8 cellular contexts compared by ENCODE assay signal in the genomic region with DNA sequence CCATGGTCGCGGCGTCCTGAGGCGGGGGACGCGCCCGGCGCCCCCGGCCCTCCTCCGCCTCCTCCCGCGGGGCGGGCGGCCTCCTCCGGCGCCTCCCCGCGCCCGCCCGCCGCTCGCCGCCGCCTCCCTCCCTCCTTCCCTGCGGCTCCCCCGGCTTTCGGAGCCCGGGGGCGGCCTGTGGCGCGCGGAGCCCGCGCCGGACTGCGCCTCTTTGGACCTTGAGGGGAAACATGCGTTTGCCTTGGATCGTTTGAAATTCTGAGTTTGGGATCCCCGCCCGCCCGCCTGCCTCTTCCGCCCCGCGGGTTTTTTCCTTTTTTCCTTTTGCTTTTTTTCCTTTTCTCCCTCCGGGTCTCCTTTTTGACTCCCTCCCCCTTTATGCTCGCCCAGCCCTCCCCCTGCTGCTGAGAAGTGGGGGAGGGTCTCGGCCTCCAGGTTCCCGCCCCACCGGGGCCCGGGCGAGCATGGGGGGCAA. TPM values are rescaled to one million over a fixed set of nuclear protein-coding genes. Genes with fewer than 3 reads are reported as not detected.
A peak's percentile ranks its signal among the peaks of the same experiment; 100 is the strongest.
DNase-seq lines count a peak whose midpoint lies in the region; ATAC-seq and TF ChIP-seq lines count a peak whose summit lies in the region.

No MANE protein-coding gene starts in this region.

- H3K4me1 Mint-ChIP-seq in central memory CD8-positive, alpha-beta T cell = peaks cover 19% of the 10 kb centered on the region
- H3K4me1 Mint-ChIP-seq in stimulated activated naive B cell treated with anti-CD40 and anti-IgM and Interleukin-4, amounts not matched to agents 10 μg/mL and 1 μg/mL and 100 μg/mL, for 72 hours = peaks cover 22 to 28% of the 10 kb centered on the region in 2 donors

- peak overlapping the region; percentile 79 for H3K4me3 Mint-ChIP-seq in central memory CD8-positive, alpha-beta T cell
- peak overlapping the region; percentile 75 to 85 for H3K4me3 Mint-ChIP-seq in stimulated activated naive B cell treated with anti-CD40 and anti-IgM and Interleukin-4, amounts not matched to agents 10 μg/mL and 1 μg/mL and 100 μg/mL, for 72 hours

- no peaks in the 10 kb centered on the region for H3K9me3 Mint-ChIP-seq in central memory CD8-positive, alpha-beta T cell
- H3K9me3 Mint-ChIP-seq in stimulated activated naive B cell treated with anti-CD40 and anti-IgM and Interleukin-4, amounts not matched to agents 10 μg/mL and 1 μg/mL and 100 μg/mL, for 72 hours = peaks cover 0 to 2% of the 10 kb centered on the region in 2 donors

- no peak for TF ChIP-seq RAD21 in liver (IDR thresholded peaks at IDR 0.05)

- no peaks in the 10 kb centered on the region for H3K27me3 Mint-ChIP-seq in central memory CD8-positive, alpha-beta T cell
- peaks cover 53 to 64% of the 10 kb centered on the region in 2 donors for H3K27me3 Mint-ChIP-seq in stimulated activated naive B cell treated with anti-CD40 and anti-IgM and Interleukin-4, amounts not matched to agents 10 μg/mL and 1 μg/mL and 100 μg/mL, for 72 hours

- ATAC-seq in activated CD4-positive, CD25-positive, alpha-beta regulatory T cell treated with anti-CD3 and anti-CD28 coated beads, Interleukin-2, amount 50 U/mL, for 24 hours = peak; percentile 36 to 37
- ATAC-seq in HG02938 (IDR thresholded peaks at IDR 0.05; ENCODE audit: unreplicated experiment) = peak; percentile 19
- ATAC-seq in central memory CD8-positive, alpha-beta T cell (replicated peaks; ENCODE audit: extremely low read depth, poor library complexity, severe bottlenecking) = peak; percentile 45
- ATAC-seq in stimulated activated naive B cell treated with anti-CD40 and anti-IgM and Interleukin-4, amounts not matched to agents 10 μg/mL and 1 μg/mL and 100 μg/mL, for 72 hours (replicated peaks) = peak; percentile 36 to 38

- under 1% methylated on average over 51 of the region's 51 CpGs for WGBS in liver

- TF ChIP-seq CTCF in liver (IDR thresholded peaks at IDR 0.05; ENCODE audit: low read depth, low read length, missing input control) = no peak

- H3K36me3 Mint-ChIP-seq in central memory CD8-positive, alpha-beta T cell (ENCODE audit: insufficient read depth) = peaks cover 7% of the 10 kb centered on the region
- H3K36me3 Mint-ChIP-seq in stimulated activated naive B cell treated with anti-CD40 and anti-IgM and Interleukin-4, amounts not matched to agents 10 μg/mL and 1 μg/mL and 100 μg/mL, for 72 hours = no peaks in the 10 kb centered on the region

- H3K27ac ChIP-seq in SK-N-MC (no peak overlapping the region), liver (ENCODE audit: low read depth in 1 of 2, low read length in 2 of 2) (peak overlapping the region; percentile 52 to 55)

- H3K27me3 ChIP-seq in liver (ENCODE audit: control insufficient read depth in 4 of 4, insufficient read depth in 4 of 4, low read length in 3 of 4) = no peaks in the 10 kb centered on the region

- peaks cover 5 to 35% (median 23%) of the 10 kb centered on the region in 4 donors for H3K4me1 ChIP-seq in liver (ENCODE audit: control insufficient read depth in 4 of 4, insufficient read depth in 4 of 4, low read length in 3 of 4)

- no peak overlapping the region for H3K27ac Mint-ChIP-seq in central memory CD8-positive, alpha-beta T cell (ENCODE audit: low read depth)
- H3K27ac Mint-ChIP-seq in stimulated activated naive B cell treated with anti-CD40 and anti-IgM and Interleukin-4, amounts not matched to agents 10 μg/mL and 1 μg/mL and 100 μg/mL, for 72 hours = peak overlapping the region; percentile 79

- no peak for DNase-seq in activated CD4-positive, CD25-positive, alpha-beta regulatory T cell treated with anti-CD3 and anti-CD28 coated beads, Interleukin-2, amount 50 U/mL, for 72 hours
- DNase-seq in SK-N-MC (ENCODE audit: low read depth, low spot score) (no peak), middle frontal gyrus (ENCODE audit: extremely low spot score, low spot score) (no peak)
- DNase-seq in central memory CD8-positive, alpha-beta T cell (ENCODE audit: low spot score in 2 of 2) = no peak
- no peak for DNase-seq in stimulated activated naive B cell treated with anti-CD40 and anti-IgM and Interleukin-4, amounts not matched to agents 10 μg/mL and 1 μg/mL and 100 μg/mL, for 72 hours

- H3K9me3 ChIP-seq in SK-N-MC (ENCODE audit: low read depth, low read length) (no peaks in the 10 kb centered on the region), liver (ENCODE audit: control insufficient read depth in 4 of 4, low read length in 3 of 4) (no peaks in the 10 kb centered on the region)

- H3K4me3 ChIP-seq in SK-N-MC (peak overlapping the region; percentile 77), liver (ENCODE audit: low read depth in 1 of 3, low read length in 3 of 3) (peak overlapping the region; percentile 29 to 90 (median 53))

- H3K9ac ChIP-seq in SK-N-MC (ENCODE audit: insufficient read length) (peak overlapping the region; percentile 69), liver (ENCODE audit: low read depth in 1 of 2, low read length in 2 of 2) (no peak overlapping the region)

- H3K36me3 ChIP-seq in SK-N-MC (ENCODE audit: insufficient read depth, low read length) = no peaks in the 10 kb centered on the region
- H3K36me3 ChIP-seq in liver (ENCODE audit: control insufficient read depth in 4 of 4, insufficient read depth in 3 of 4, low read depth in 1 of 4, low read length in 3 of 4) = peaks cover 0 to 3% (median 0%) of the 10 kb centered on the region in 4 donors

TF ChIP-seq in liver, 16 proteins besides CTCF, POLR2A, EP300 and RAD21:
- TF ChIP-seq FOXA1 (IDR thresholded peaks at IDR 0.05) (no peak), NR2F2 (IDR thresholded peaks at IDR 0.05) (no peak), YY1 (IDR thresholded peaks at IDR 0.05) (no peak), TAF1 (conservative IDR thresholded peaks at IDR 0.05) (no peak), FOXA2 (IDR thresholded peaks at IDR 0.05) (no peak), GABPA (IDR thresholded peaks at IDR 0.05 in 1 of 2, conservative IDR thresholded peaks at IDR 0.05 in 1 of 2) (no peak), JUND (IDR thresholded peaks at IDR 0.05) (no peak), SP1 (IDR thresholded peaks at IDR 0.05) (no peak), HNF4G (IDR thresholded peaks at IDR 0.05) (no peak), EGR1 (IDR thresholded peaks at IDR 0.05; ENCODE audit: low read depth in 2 of 2) (no peak)
- TF ChIP-seq, protein P1, sequence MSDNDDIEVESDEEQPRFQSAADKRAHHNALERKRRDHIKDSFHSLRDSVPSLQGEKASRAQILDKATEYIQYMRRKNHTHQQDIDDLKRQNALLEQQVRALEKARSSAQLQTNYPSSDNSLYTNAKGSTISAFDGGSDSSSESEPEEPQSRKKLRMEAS (IDR thresholded peaks at IDR 0.05) = no peak
- TF ChIP-seq, protein P2, sequence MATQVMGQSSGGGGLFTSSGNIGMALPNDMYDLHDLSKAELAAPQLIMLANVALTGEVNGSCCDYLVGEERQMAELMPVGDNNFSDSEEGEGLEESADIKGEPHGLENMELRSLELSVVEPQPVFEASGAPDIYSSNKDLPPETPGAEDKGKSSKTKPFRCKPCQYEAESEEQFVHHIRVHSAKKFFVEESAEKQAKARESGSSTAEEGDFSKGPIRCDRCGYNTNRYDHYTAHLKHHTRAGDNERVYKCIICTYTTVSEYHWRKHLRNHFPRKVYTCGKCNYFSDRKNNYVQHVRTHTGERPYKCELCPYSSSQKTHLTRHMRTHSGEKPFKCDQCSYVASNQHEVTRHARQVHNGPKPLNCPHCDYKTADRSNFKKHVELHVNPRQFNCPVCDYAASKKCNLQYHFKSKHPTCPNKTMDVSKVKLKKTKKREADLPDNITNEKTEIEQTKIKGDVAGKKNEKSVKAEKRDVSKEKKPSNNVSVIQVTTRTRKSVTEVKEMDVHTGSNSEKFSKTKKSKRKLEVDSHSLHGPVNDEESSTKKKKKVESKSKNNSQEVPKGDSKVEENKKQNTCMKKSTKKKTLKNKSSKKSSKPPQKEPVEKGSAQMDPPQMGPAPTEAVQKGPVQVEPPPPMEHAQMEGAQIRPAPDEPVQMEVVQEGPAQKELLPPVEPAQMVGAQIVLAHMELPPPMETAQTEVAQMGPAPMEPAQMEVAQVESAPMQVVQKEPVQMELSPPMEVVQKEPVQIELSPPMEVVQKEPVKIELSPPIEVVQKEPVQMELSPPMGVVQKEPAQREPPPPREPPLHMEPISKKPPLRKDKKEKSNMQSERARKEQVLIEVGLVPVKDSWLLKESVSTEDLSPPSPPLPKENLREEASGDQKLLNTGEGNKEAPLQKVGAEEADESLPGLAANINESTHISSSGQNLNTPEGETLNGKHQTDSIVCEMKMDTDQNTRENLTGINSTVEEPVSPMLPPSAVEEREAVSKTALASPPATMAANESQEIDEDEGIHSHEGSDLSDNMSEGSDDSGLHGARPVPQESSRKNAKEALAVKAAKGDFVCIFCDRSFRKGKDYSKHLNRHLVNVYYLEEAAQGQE (IDR thresholded peaks at IDR 0.05) = no peak
- TF ChIP-seq, protein P3, sequence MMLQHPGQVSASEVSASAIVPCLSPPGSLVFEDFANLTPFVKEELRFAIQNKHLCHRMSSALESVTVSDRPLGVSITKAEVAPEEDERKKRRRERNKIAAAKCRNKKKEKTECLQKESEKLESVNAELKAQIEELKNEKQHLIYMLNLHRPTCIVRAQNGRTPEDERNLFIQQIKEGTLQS (IDR thresholded peaks at IDR 0.05) = no peak
- TF ChIP-seq, protein P4, sequence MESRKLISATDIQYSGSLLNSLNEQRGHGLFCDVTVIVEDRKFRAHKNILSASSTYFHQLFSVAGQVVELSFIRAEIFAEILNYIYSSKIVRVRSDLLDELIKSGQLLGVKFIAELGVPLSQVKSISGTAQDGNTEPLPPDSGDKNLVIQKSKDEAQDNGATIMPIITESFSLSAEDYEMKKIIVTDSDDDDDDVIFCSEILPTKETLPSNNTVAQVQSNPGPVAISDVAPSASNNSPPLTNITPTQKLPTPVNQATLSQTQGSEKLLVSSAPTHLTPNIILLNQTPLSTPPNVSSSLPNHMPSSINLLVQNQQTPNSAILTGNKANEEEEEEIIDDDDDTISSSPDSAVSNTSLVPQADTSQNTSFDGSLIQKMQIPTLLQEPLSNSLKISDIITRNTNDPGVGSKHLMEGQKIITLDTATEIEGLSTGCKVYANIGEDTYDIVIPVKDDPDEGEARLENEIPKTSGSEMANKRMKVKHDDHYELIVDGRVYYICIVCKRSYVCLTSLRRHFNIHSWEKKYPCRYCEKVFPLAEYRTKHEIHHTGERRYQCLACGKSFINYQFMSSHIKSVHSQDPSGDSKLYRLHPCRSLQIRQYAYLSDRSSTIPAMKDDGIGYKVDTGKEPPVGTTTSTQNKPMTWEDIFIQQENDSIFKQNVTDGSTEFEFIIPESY (IDR thresholded peaks at IDR 0.05) = no peak

RNA-seq across cellular contexts. Expression of a gene that starts 0.4 kb away (rescaled TPM):
- total RNA-seq in liver = 10 to 100 TPM in 1 of 2 donors, 1 to 10 TPM in 1; 9.7 to 10.9 TPM
- polyA plus RNA-seq in liver = 1 to 10 TPM; 7.9 to 8.7 TPM

RNA-seq across cellular contexts. Expression of a gene that starts 14.3 kb away (rescaled TPM):
- total RNA-seq in liver = 10 to 100 TPM; 17.7 to 29.7 TPM
- 10 to 100 TPM; 14.1 to 30.3 TPM for polyA plus RNA-seq in liver
